ENCODE assay signal across 29 cellular contexts in genomic region chr16:21064203-21064602, GRCh38.
DNase-seq lines count a peak whose midpoint lies in the region; ATAC-seq, FAIRE-seq and TF ChIP-seq lines count a peak whose summit lies in the region.
"Had no signal": no experiment of that assay in that cellular context is flagged by ENCODE, and none has a peak within 500 bp of the region (broad histone marks: within the 10 kb centered on the region; RNA-seq: fewer than 3 reads in every experiment).

No MANE protein-coding gene starts in this region.

- no peak for TF ChIP-seq CTCF in HepG2 (CRISPR knock-in tag; IDR thresholded peaks at IDR 0.05)
- no peak for TF ChIP-seq CTCF in right lobe of liver (IDR thresholded peaks at IDR 0.05)

- POLR2A ChIA-PET in HepG2 (lab: Yijun Ruan, JAX): no interaction called here

- H3K27ac ChIP-seq in HepG2 (ENCODE audit: extremely low read length, insufficient read depth, low read length) (no peak overlapping the region), right lobe of liver (no peak overlapping the region)
- H3K27ac ChIP-seq: 22Rv1; A549; BLaER1; BLaER1 treated with 17β-estradiol and CSF1 and Interleukin-3, amounts not matched to agents 10 nM and 100 nM; C4-2B had no signal

- no peak for TF ChIP-seq RAD21 in HepG2 (CRISPR knock-in tag; IDR thresholded peaks at IDR 0.05)

- in situ Hi-C loops in HepG2 (cut with HindIII; ENCODE audit: extremely low pct_ligation_motif_present, low pct_unique_long_range_greater_than_20kb): no loop called here

- no peaks in the 10 kb centered on the region for H4K20me1 ChIP-seq in HepG2 (ENCODE audit: insufficient read depth, low read length)
- H4K20me1 ChIP-seq: BLaER1; BLaER1 treated with 17β-estradiol and CSF1 and Interleukin-3, amounts not matched to agents 10 nM and 100 nM had no signal

- ATAC-seq in HepG2: no peak
- no peak for ATAC-seq in right lobe of liver
- ATAC-seq: A549; CD8-positive, alpha-beta T cell had no signal

- intact Hi-C loops in HepG2 (cut with micrococcal nuclease; ENCODE audit: unreplicated experiment): no loop called here
- intact Hi-C loops in right lobe of liver (cut with DNase I): no loop called here

- H3K36me3 ChIP-seq in HepG2 (replicated peaks in 1 of 2; ENCODE audit: control insufficient read depth in 1 of 2, insufficient read depth in 2 of 2, low read length in 2 of 2): no peaks in the 10 kb centered on the region
- no peaks in the 10 kb centered on the region for H3K36me3 ChIP-seq in right lobe of liver
- H3K36me3 ChIP-seq: BE2C; BLaER1; BLaER1 treated with 17β-estradiol and CSF1 and Interleukin-3, amounts not matched to agents 10 nM and 100 nM had no signal

- H3K79me2 ChIP-seq in HepG2 (ENCODE audit: insufficient read depth, low read length): no peaks in the 10 kb centered on the region

- H3K9me3 ChIP-seq in HepG2 (ENCODE audit: low read length): no peaks in the 10 kb centered on the region
- H3K9me3 ChIP-seq in right lobe of liver: no peaks in the 10 kb centered on the region
- H3K9me3 ChIP-seq: A549, BE2C, BLaER1, Caco-2 had no signal

- BruUV-seq in HepG2 (replicated peaks; lab: Mats Ljungman, UMichigan): no TSS peak

- 3% methylated on average over 1 of the region's 1 CpG for WGBS in HepG2 (ENCODE audit: low lambda C conversion rate)
- 57% methylated on average over 1 of the region's 1 CpG for WGBS in right lobe of liver (ENCODE audit: insufficient coverage, low coverage, low lambda C conversion rate, missing lambda C conversion rate)

- H3K4me3 ChIP-seq in HepG2 (replicated peaks in 1 of 3; ENCODE audit: insufficient read depth in 1 of 3, low read depth in 2 of 3, low read length in 3 of 3) (no peak overlapping the region), right lobe of liver (no peak overlapping the region)
- H3K4me3 ChIP-seq: A549; BLaER1; BLaER1 treated with 17β-estradiol and CSF1 and Interleukin-3, amounts not matched to agents 10 nM and 100 nM had no signal

- no peak for DNase-seq in HepG2 (ENCODE audit: low spot score)
- DNase-seq in right lobe of liver: no peak
- DNase-seq: 8988T; ACHN; AML-193; BE2C; C1 segment of cervical spinal cord; Caco-2; Calu3; CD4-positive, alpha-beta memory T cell; CD4-positive, alpha-beta T cell; CD4-positive, CD25-positive, alpha-beta regulatory T cell; CD8-positive, alpha-beta memory T cell; CD8-positive, alpha-beta T cell; COR-L47; DMS 273 treated with DMSO at 0.1 percent for 48 hours; DMS153; DMS53; DMS79; DMS79 treated with DMSO at 0.1 percent for 48 hours; DND-41; EL had no signal

- no peak overlapping the region for H3K4me2 ChIP-seq in HepG2 (ENCODE audit: low read depth, low read length)
- H3K4me2 ChIP-seq: A549; BLaER1; BLaER1 treated with 17β-estradiol and CSF1 and Interleukin-3, amounts not matched to agents 10 nM and 100 nM had no signal

- TF ChIP-seq EP300 in HepG2 (IDR thresholded peaks at IDR 0.05; ENCODE audit: low read depth in 2 of 2, low read length in 2 of 2) (no peak), HepG2 (CRISPR knock-in tag; IDR thresholded peaks at IDR 0.05; ENCODE audit: borderline replicate concordance) (no peak)

- H2AFZ ChIP-seq in HepG2 (ENCODE audit: low read length): no peak overlapping the region

- no peak for FAIRE-seq in HepG2 (lab: Jason Lieb, UNC)
- FAIRE-seq: A204.1, A549, D721Med had no signal

- CTCF ChIA-PET in HepG2 (lab: Yijun Ruan, JAX; ENCODE audit: low intra/inter-chr PET ratio, low total read pairs): no interaction called here

- H3K4me1 ChIP-seq in HepG2 (ENCODE audit: insufficient read depth, low read length): no peaks in the 10 kb centered on the region
- H3K4me1 ChIP-seq in right lobe of liver: peaks cover 0 to 6% (median 0%) of the 10 kb centered on the region in 4 donors
- H3K4me1 ChIP-seq: A549; BE2C; BLaER1; BLaER1 treated with 17β-estradiol and CSF1 and Interleukin-3, amounts not matched to agents 10 nM and 100 nM; Caco-2 had no signal

- TF ChIP-seq POLR2A in HepG2 (IDR thresholded peaks at IDR 0.05; ENCODE audit: insufficient read depth in 1 of 2, low read depth in 2 of 2, low read length in 2 of 2) (no peak), right lobe of liver (IDR thresholded peaks at IDR 0.05) (no peak)

- H3K27me3 ChIP-seq in HepG2 (ENCODE audit: control insufficient read depth in 1 of 2, insufficient read depth in 2 of 2, low read length in 2 of 2) (peaks cover 0 to 3% of the 10 kb centered on the region in 2 experiments; a peak in 1 of 5 replicates), right lobe of liver (no peaks in the 10 kb centered on the region)
- H3K27me3 ChIP-seq: BE2C; BLaER1; BLaER1 treated with 17β-estradiol and CSF1 and Interleukin-3, amounts not matched to agents 10 nM and 100 nM had no signal

- no peak overlapping the region for H3K9ac ChIP-seq in HepG2 (ENCODE audit: insufficient read depth, low read depth, low read length)
- H3K9ac ChIP-seq: BLaER1; BLaER1 treated with 17β-estradiol and CSF1 and Interleukin-3, amounts not matched to agents 10 nM and 100 nM had no signal

TF ChIP-seq in HepG2, 621 proteins besides CTCF, POLR2A, EP300 and RAD21:
- TF ChIP-seq ZNF331 (CRISPR knock-in tag; IDR thresholded peaks at IDR 0.05) (peak; percentile 97), ARNTL (CRISPR knock-in tag; IDR thresholded peaks at IDR 0.05) (no peak), ZNF232 (CRISPR knock-in tag; IDR thresholded peaks at IDR 0.05; ENCODE audit: borderline replicate concordance) (no peak), RBAK (CRISPR knock-in tag; IDR thresholded peaks at IDR 0.05) (0 out of 2 replicates have a peak, but pooled peaks have one; percentile 50), REL (CRISPR knock-in tag; conservative IDR thresholded peaks at IDR 0.05) (no peak), ATF6 (CRISPR knock-in tag; conservative IDR thresholded peaks at IDR 0.05) (no peak)
